1 cellular context compared by ENCODE assay signal in the genomic region with DNA sequence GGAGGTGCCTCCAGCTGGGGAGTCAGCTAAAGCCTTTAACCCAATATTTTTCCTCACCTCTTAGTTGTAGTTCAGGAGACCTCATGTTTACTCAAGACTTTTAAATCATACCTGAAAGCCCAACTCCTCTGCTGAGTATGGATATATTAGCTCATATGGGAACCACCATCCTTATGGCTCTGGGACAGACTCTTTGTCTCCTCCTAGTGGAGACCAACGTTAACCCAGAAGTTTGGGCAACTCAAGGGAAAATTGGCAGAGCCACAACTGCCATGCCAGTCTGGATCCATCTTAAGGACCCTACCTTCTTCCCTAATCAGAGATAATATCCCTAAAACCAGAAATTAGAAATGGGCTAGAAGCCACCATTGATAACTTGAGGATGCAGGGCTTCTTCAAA.
TF ChIP-seq lines count a peak whose summit lies in the region.

No MANE protein-coding gene starts in this region.

TF ChIP-seq in HCT116, 20 proteins besides CTCF, POLR2A, EP300 and RAD21 (continued from another document):
- TF ChIP-seq, protein P1, sequence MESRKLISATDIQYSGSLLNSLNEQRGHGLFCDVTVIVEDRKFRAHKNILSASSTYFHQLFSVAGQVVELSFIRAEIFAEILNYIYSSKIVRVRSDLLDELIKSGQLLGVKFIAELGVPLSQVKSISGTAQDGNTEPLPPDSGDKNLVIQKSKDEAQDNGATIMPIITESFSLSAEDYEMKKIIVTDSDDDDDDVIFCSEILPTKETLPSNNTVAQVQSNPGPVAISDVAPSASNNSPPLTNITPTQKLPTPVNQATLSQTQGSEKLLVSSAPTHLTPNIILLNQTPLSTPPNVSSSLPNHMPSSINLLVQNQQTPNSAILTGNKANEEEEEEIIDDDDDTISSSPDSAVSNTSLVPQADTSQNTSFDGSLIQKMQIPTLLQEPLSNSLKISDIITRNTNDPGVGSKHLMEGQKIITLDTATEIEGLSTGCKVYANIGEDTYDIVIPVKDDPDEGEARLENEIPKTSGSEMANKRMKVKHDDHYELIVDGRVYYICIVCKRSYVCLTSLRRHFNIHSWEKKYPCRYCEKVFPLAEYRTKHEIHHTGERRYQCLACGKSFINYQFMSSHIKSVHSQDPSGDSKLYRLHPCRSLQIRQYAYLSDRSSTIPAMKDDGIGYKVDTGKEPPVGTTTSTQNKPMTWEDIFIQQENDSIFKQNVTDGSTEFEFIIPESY (IDR thresholded peaks at IDR 0.05; ENCODE audit: extremely low read depth, insufficient replicate concordance, low read length), result no peak
- no peak for TF ChIP-seq ZFX (IDR thresholded peaks at IDR 0.05)
- no peak for TF ChIP-seq EZH2 (IDR thresholded peaks at IDR 0.05)
- no peak for TF ChIP-seq CEBPB (IDR thresholded peaks at IDR 0.05; ENCODE audit: low read depth)
- TF ChIP-seq JUND (IDR thresholded peaks at IDR 0.05), result no peak
- no peak for TF ChIP-seq EZH2phosphoT487 (IDR thresholded peaks at IDR 0.05; ENCODE audit: borderline replicate concordance)
- TF ChIP-seq, protein P2, sequence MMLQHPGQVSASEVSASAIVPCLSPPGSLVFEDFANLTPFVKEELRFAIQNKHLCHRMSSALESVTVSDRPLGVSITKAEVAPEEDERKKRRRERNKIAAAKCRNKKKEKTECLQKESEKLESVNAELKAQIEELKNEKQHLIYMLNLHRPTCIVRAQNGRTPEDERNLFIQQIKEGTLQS (IDR thresholded peaks at IDR 0.05), result no peak
